ENCODE assay signal across 8 cellular contexts in the genomic region with DNA sequence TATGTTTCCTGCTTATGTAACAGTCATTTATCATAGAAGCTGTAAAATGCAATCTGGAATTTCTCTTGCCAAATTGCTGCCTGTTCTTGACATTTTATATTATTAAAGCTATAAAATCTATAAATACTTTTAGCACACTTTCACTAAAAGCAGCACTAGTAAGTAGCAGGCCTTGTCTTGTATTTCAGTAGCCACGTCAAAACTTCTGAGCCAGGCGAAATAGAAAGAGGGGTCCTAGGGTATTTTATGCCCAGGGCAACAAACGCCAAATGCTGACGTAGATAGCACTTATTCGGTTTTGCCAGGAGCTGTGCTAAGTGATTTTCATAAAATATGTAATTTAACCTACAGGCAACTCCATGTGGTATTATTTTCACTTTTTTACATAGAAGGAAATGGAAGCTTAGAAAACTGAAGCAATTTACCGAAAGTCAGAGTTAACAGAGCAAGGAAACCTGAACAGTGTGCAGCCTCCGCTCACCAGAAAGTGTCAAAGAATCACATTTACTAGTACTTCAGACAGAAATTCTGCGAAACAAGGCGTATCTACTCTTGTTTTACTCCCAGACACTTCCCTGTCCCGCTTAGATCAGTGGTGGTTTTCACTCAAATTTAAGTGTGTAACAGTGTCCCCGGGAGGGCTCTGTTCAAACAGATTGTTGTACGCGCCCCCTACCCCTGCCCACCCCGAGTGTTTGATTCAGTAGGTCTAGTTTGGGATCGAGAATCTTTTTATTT. TPM values are rescaled to one million over a fixed set of nuclear protein-coding genes. Genes with fewer than 3 reads are reported as not detected.
DNase-seq lines count a peak whose midpoint lies in the region; ATAC-seq and TF ChIP-seq lines count a peak whose summit lies in the region.

No MANE protein-coding gene starts in this region.

- no peak for DNase-seq in BE2C
- DNase-seq in Karpas-422, result no peak
- no peak for DNase-seq in astrocyte of the cerebellum (ENCODE audit: low read depth)
- DNase-seq in naive thymus-derived CD8-positive, alpha-beta T cell, result peak in 2 of 10 donors; percentile 8 to 9
- DNase-seq in AG08395 (ENCODE audit: low spot score), result no peak
- DNase-seq in G401 (ENCODE audit: low spot score), result no peak
- DNase-seq in epidermal melanocyte (ENCODE audit: insufficient read length, low spot score), result no peak

- no peaks in the 10 kb centered on the region for H3K9me3 Mint-ChIP-seq in naive thymus-derived CD8-positive, alpha-beta T cell

- H3K4me2 ChIP-seq in Karpas-422 (ENCODE audit: low read depth, low read length, poor library complexity, severe bottlenecking), result peak overlapping the region; percentile 99

- no peaks in the 10 kb centered on the region for H3K27me3 Mint-ChIP-seq in naive thymus-derived CD8-positive, alpha-beta T cell

- no peaks in the 10 kb centered on the region for H3K9me2 ChIP-seq in Karpas-422 (replicated peaks; ENCODE audit: insufficient read depth, low read length)

- H4K20me1 ChIP-seq in Karpas-422 (ENCODE audit: insufficient read depth, low read depth, low read length), result no peaks in the 10 kb centered on the region; the same call in 1 of the 2 replicates

- no peak overlapping the region for H2AFZ ChIP-seq in Karpas-422 (ENCODE audit: low read length)

- H3K27ac ChIP-seq in Karpas-422 (ENCODE audit: low read length), result no peak overlapping the region

- peaks cover 19 to 37% (median 32%) of the 10 kb centered on the region in 4 donors for H3K4me1 Mint-ChIP-seq in naive thymus-derived CD8-positive, alpha-beta T cell

- in situ Hi-C loops in astrocyte of the cerebellum (cut with HindIII; ENCODE audit: low sequenced_read_pairs) (no loop called here), G401 (cut with HindIII; ENCODE audit: low sequenced_read_pairs) (no loop called here)

- H3K36me3 Mint-ChIP-seq in naive thymus-derived CD8-positive, alpha-beta T cell, result peaks cover 0 to 12% (median 2%) of the 10 kb centered on the region in 3 donors

- TF ChIP-seq CTCF in BE2C (IDR thresholded peaks at IDR 0.05; ENCODE audit: low read depth, low read length) (no peak), astrocyte of the cerebellum (IDR thresholded peaks at IDR 0.05; ENCODE audit: low read depth, low read length, missing control alignments) (no peak)

- H3K4me3 ChIP-seq in BE2C (ENCODE audit: low read depth, low read length), result peak overlapping the region; percentile 75
- peak overlapping the region; percentile 98; the same call in 1 of the 2 replicates for H3K4me3 ChIP-seq in Karpas-422 (ENCODE audit: low read length)
- peak overlapping the region; percentile 73 for H3K4me3 ChIP-seq in astrocyte of the cerebellum (ENCODE audit: low read depth, low read length)

- H3K4me3 Mint-ChIP-seq in naive thymus-derived CD8-positive, alpha-beta T cell, result peak overlapping the region; percentile 94 to 100 (median 98)

- no peaks in the 10 kb centered on the region for H3K36me3 ChIP-seq in BE2C
- peaks cover 11% of the 10 kb centered on the region for H3K36me3 ChIP-seq in Karpas-422 (ENCODE audit: insufficient read depth, low read length)

- H3K4me1 ChIP-seq in BE2C (no peaks in the 10 kb centered on the region; the same call in 1 of the 2 replicates), Karpas-422 (ENCODE audit: low read length) (peaks cover 26% of the 10 kb centered on the region)

- peaks cover 34% of the 10 kb centered on the region for H3K79me2 ChIP-seq in Karpas-422 (ENCODE audit: low read length)

- POLR2A ChIA-PET in naive thymus-derived CD8-positive, alpha-beta T cell (lab: Charles Lee), result interaction anchor here (0.7 to 2.8 kb wide), 5 partner anchors 11 to 602 kb away, joined by 3 to 15 read pairs (median 9); partner anchors contain the start of genes ABI2, CARF, FAM117B and WDR12

- H3K9ac ChIP-seq in Karpas-422 (ENCODE audit: low read length), result peak overlapping the region; percentile 97

- ATAC-seq in naive thymus-derived CD8-positive, alpha-beta T cell, result no peak
- no peak for ATAC-seq in HG03432 (IDR thresholded peaks at IDR 0.05; ENCODE audit: unreplicated experiment)

- no peaks in the 10 kb centered on the region for H3K9me3 ChIP-seq in BE2C
- H3K9me3 ChIP-seq in Karpas-422 (ENCODE audit: low read length), result no peaks in the 10 kb centered on the region

- peak overlapping the region; percentile 96 to 100 (median 99) for H3K27ac Mint-ChIP-seq in naive thymus-derived CD8-positive, alpha-beta T cell

- H3K27me3 ChIP-seq in BE2C (no peaks in the 10 kb centered on the region), Karpas-422 (ENCODE audit: low read length) (no peaks in the 10 kb centered on the region)

RNA-seq across cellular contexts. Expression of gene CYP20A1, which starts 1.1 kb away (rescaled TPM):
- 8.9 TPM for polyA plus RNA-seq in BE2C (2012; ENCODE audit: insufficient read depth, insufficient read length, low read depth)
- total RNA-seq in Karpas-422 (2014; rRNA removed; shearing (Covaris generic); ENCODE audit: low replicate concordance), result 16.0 and 26.3 TPM in 2 replicates
- total RNA-seq in naive thymus-derived CD8-positive, alpha-beta T cell, result 10 to 100 TPM; 35.6 to 42.4 TPM
- polyA plus RNA-seq in naive thymus-derived CD8-positive, alpha-beta T cell, result 10 to 100 TPM; 19.3 to 36.2 (median 22.7) TPM
- total RNA-seq in G401 (2014; rRNA removed; shearing (Covaris generic)), result 13.5 and 15.0 TPM in 2 replicates
